Comparison of ENCODE assay signal across 12 cellular contexts in genomic region chr10:125035136-125035535, GRCh38.
DNase-seq lines count a peak whose midpoint lies in the region; ATAC-seq and TF ChIP-seq lines count a peak whose summit lies in the region.
"Had no signal": no experiment of that assay in that cellular context is flagged by ENCODE, and none has a peak within 500 bp of the region (broad histone marks: within the 10 kb centered on the region; RNA-seq: fewer than 3 reads in every experiment).

No MANE protein-coding gene starts in this region.

- no peaks in the 10 kb centered on the region for H3K9me3 Mint-ChIP-seq in chondrocyte (ENCODE audit: low read depth)
- H3K9me3 Mint-ChIP-seq: activated naive CD4-positive, alpha-beta T cell treated with anti-CD3 and anti-CD28 coated beads, Interleukin-2, amount 50 U/mL, for 72 hours; CD8-positive, alpha-beta T cell had no signal

- no peak overlapping the region for H3K9ac ChIP-seq in mesendoderm (ENCODE audit: low read length)

- H3K79me1 ChIP-seq in mesendoderm (ENCODE audit: low read length): peaks cover 39% of the 10 kb centered on the region

- H3K4me3 ChIP-seq in AG09309 (ENCODE audit: control insufficient read depth, low read depth, low read length) (peak overlapping the region; percentile 6; the same call in 1 of the 2 replicates), mesendoderm (ENCODE audit: low read length) (no peak overlapping the region)

- peaks cover 83% of the 10 kb centered on the region for H3K79me2 ChIP-seq in mesendoderm (ENCODE audit: control insufficient read depth, insufficient read depth, low read length)

- H3K4ac ChIP-seq in mesendoderm (ENCODE audit: low read depth, low read length): no peak overlapping the region

- H3K36me3 Mint-ChIP-seq in chondrocyte (ENCODE audit: low read depth): peaks cover 2% of the 10 kb centered on the region
- H3K36me3 Mint-ChIP-seq: activated naive CD4-positive, alpha-beta T cell treated with anti-CD3 and anti-CD28 coated beads, Interleukin-2, amount 50 U/mL, for 72 hours; CD8-positive, alpha-beta T cell; naive B cell had no signal

- no peaks in the 10 kb centered on the region for H3K36me3 ChIP-seq in mesendoderm (ENCODE audit: control insufficient read depth, insufficient read depth, low read length)

- no peak overlapping the region for H2BK5ac ChIP-seq in mesendoderm (ENCODE audit: low read length)

- H3K23ac ChIP-seq in mesendoderm (ENCODE audit: low read length): no peak overlapping the region

- H4K5ac ChIP-seq in mesendoderm (ENCODE audit: low read length): no peak overlapping the region

- peak overlapping the region; percentile 99 for H3K27ac Mint-ChIP-seq in chondrocyte (ENCODE audit: unreplicated experiment)
- H3K27ac Mint-ChIP-seq: activated naive CD4-positive, alpha-beta T cell treated with anti-CD3 and anti-CD28 coated beads, Interleukin-2, amount 50 U/mL, for 72 hours; CD8-positive, alpha-beta T cell had no signal

- peaks cover 11% of the 10 kb centered on the region for H3K4me1 ChIP-seq in mesendoderm (ENCODE audit: control insufficient read depth, low read depth, low read length)

- H3K27me3 Mint-ChIP-seq in chondrocyte (ENCODE audit: low read depth): no peaks in the 10 kb centered on the region

- H3K4me1 Mint-ChIP-seq in chondrocyte (ENCODE audit: low read depth): peaks cover 85% of the 10 kb centered on the region

- DNase-seq in AG09309 (ENCODE audit: low read depth) (peak; percentile 82), LoVo (ENCODE audit: low spot score) (peak; percentile 64), chondrocyte (ENCODE audit: low spot score) (no peak), mesendoderm (peak; percentile 72), DMS53 (lab: John Stamatoyannopoulos, UW) (no peak), NCI-H2196 treated with DMSO at 0.1 percent for 48 hours (lab: John Stamatoyannopoulos, UW; ENCODE audit: unreplicated experiment) (no peak)
- DNase-seq: activated CD4-positive, alpha-beta T cell treated with anti-CD3 and anti-CD28 coated beads for 4 hours; CD8-positive, alpha-beta T cell; naive B cell had no signal

- no peak overlapping the region for H2BK15ac ChIP-seq in mesendoderm (replicated peaks; ENCODE audit: low read depth)

- no peak overlapping the region for H3K27ac ChIP-seq in mesendoderm (ENCODE audit: low read depth, low read length)

- WGBS in mesendoderm (ENCODE audit: extremely low coverage, insufficient coverage, low lambda C conversion rate): no CpG with 5 or more reads among the region's 11 CpGs

- no peaks in the 10 kb centered on the region for H3K27me3 ChIP-seq in mesendoderm (ENCODE audit: insufficient read depth, low read length, poor library complexity)

- H3K56ac ChIP-seq in mesendoderm (ENCODE audit: low read length): no peak overlapping the region

- no peak overlapping the region for H4K8ac ChIP-seq in mesendoderm (ENCODE audit: low read depth, low read length)

- no peak overlapping the region for H3K18ac ChIP-seq in mesendoderm (ENCODE audit: low read length)

- no peak for ATAC-seq in GM19023 (IDR thresholded peaks at IDR 0.05; ENCODE audit: unreplicated experiment)
- no peak for ATAC-seq in GM21619 (IDR thresholded peaks at IDR 0.05; ENCODE audit: unreplicated experiment)
- ATAC-seq: activated naive CD4-positive, alpha-beta T cell treated with anti-CD3 and anti-CD28 coated beads, Interleukin-2, amount 50 U/mL, for 72 hours; CD8-positive, alpha-beta T cell had no signal

- TF ChIP-seq CTCF in AG09309 (IDR thresholded peaks at IDR 0.05; ENCODE audit: control insufficient read depth, insufficient read depth, low read depth, low read length, missing control alignments): no peak
- TF ChIP-seq CTCF in chondrocyte (IDR thresholded peaks at IDR 0.05): no peak

- H2BK120ac ChIP-seq in mesendoderm (ENCODE audit: low read depth, low read length): no peak overlapping the region

- no peak overlapping the region for H3K4me2 ChIP-seq in mesendoderm (ENCODE audit: low read length)

- peak overlapping the region; percentile 35 for H3K4me3 Mint-ChIP-seq in chondrocyte (ENCODE audit: unreplicated experiment)
- H3K4me3 Mint-ChIP-seq: CD8-positive, alpha-beta T cell; naive B cell had no signal

- no peak overlapping the region for H2AK5ac ChIP-seq in mesendoderm (ENCODE audit: low read length)

Comparison
In these comparisons a context has a peak if more than half of its experiments do, and no peak if none do; other contexts are left out.
1. DNase-seq: peak in AG09309 (single experiment), LoVo (single experiment) and mesendoderm (single experiment); none in chondrocyte (single experiment), DMS53 (single experiment) and NCI-H2196 treated with DMSO at 0.1 percent for 48 hours (single experiment).